In the genomic region with DNA sequence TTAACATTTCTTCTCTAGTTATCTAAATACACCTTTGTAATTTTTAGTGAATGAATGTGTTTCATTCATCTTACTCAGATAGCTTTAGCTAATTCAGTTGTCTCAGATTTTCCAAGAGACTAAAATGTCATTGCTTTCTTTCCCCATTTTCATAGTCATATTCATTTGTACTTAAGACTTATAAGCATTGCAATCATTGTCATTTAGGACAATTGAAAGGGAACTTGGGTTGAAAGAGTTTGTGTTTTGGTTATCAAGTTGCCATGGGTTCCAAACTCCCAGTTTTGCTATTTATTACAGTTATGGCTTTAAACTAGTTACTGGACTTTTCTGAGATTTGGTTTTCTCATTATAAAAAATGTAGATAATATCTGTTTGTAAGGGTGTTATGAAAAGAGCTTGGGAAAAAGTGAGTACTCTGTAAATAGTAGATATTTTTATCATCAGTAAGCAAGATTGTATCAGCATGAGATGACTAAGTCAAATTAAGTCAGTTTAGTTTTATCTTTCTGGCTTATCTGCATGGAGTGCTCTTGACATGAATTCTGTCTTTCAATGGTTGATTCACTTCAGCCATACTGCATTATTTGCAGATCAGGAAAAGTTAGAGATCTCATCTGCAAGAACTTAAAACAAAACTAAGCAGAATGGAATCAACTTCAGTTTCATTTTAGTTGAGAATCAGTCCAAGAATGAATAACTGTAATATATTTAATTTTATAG, we compare ENCODE assay signal across 20 cellular contexts.
DNase-seq lines count a peak whose midpoint lies in the region; ATAC-seq and TF ChIP-seq lines count a peak whose summit lies in the region.
"Had no signal": no experiment of that assay in that cellular context is flagged by ENCODE, and none has a peak within 500 bp of the region (broad histone marks: within the 10 kb centered on the region; RNA-seq: fewer than 3 reads in every experiment).

No MANE protein-coding gene starts in this region.

- TF ChIP-seq EP300 in esophagus muscularis mucosa (IDR thresholded peaks at IDR 0.05): no peak

- no peak for DNase-seq in activated CD4-positive, alpha-beta T cell treated with anti-CD3 and anti-CD28 coated beads for 36 hours
- no peak for DNase-seq in activated CD4-positive, alpha-beta T cell treated with anti-CD3 and anti-CD28 coated beads for 1 hour
- DNase-seq in HT-29 (ENCODE audit: low spot score) (peak; percentile 14), adipocyte (ENCODE audit: low read depth) (peak; percentile 36), mesothelial cell of epicardium (ENCODE audit: low spot score in 2 of 2, unreplicated experiment in 2 of 2) (no peak), iPS-NIHi11 (ENCODE audit: low spot score) (no peak), esophagus muscularis mucosa (ENCODE audit: extremely low spot score) (no peak)
- DNase-seq: activated CD4-positive, CD25-positive, alpha-beta regulatory T cell treated with anti-CD3 and anti-CD28 coated beads, Interleukin-2, amount 50 U/mL, for 72 hours; activated T-cell treated with anti-CD3 and anti-CD28 coated beads, Interleukin-2, amount 50 U/mL, for 48 hours; aorta; COR-L47; nucleus accumbens had no signal

- no peak overlapping the region for H3K27ac Mint-ChIP-seq in activated CD4-positive, alpha-beta T cell treated with anti-CD3 and anti-CD28 coated beads for 36 hours
- peak overlapping the region; percentile 60 for H3K27ac Mint-ChIP-seq in mesothelial cell of epicardium
- H3K27ac Mint-ChIP-seq: memory B cell; stimulated activated naive CD8-positive, alpha-beta T cell treated with anti-CD3 and anti-CD28 coated beads, Interleukin-15, Interleukin-2, amounts not matched to agents 100 ng/mL and 50 ng/mL, for 24 hours; T-helper 1 cell treated with Interleukin-12 subunit alpha and Interleukin-12 subunit beta and Interleukin-4 antibody, amounts not matched to agents 30 μg/mL and 1 μg/mL, for 36 hours had no signal

- no peak for TF ChIP-seq CTCF in mesothelial cell of epicardium (IDR thresholded peaks at IDR 0.05; ENCODE audit: unreplicated experiment)
- TF ChIP-seq CTCF in esophagus muscularis mucosa (IDR thresholded peaks at IDR 0.05): no peak

- H3K4me1 ChIP-seq in adipocyte (ENCODE audit: control insufficient read depth, insufficient read depth, low read length): peaks cover 27% of the 10 kb centered on the region
- peaks cover 4 to 15% (median 10%) of the 10 kb centered on the region in 4 donors for H3K4me1 ChIP-seq in esophagus muscularis mucosa

- no peak overlapping the region for H3K27ac ChIP-seq in esophagus muscularis mucosa (replicated peaks in 1 of 4)
- H3K27ac ChIP-seq: HL-60, RWPE1, skin epidermis, vagina had no signal

- no peak overlapping the region for H3K4me3 Mint-ChIP-seq in activated CD4-positive, alpha-beta T cell treated with anti-CD3 and anti-CD28 coated beads for 36 hours
- H3K4me3 Mint-ChIP-seq in mesothelial cell of epicardium: no peak overlapping the region
- H3K4me3 Mint-ChIP-seq: memory B cell; stimulated activated naive CD8-positive, alpha-beta T cell treated with anti-CD3 and anti-CD28 coated beads, Interleukin-15, Interleukin-2, amounts not matched to agents 100 ng/mL and 50 ng/mL, for 24 hours; T-helper 1 cell treated with Interleukin-12 subunit alpha and Interleukin-12 subunit beta and Interleukin-4 antibody, amounts not matched to agents 30 μg/mL and 1 μg/mL, for 36 hours had no signal

- no peak for TF ChIP-seq POLR2A in esophagus muscularis mucosa (IDR thresholded peaks at IDR 0.05; ENCODE audit: low read depth)

- H3K27me3 Mint-ChIP-seq in activated CD4-positive, alpha-beta T cell treated with anti-CD3 and anti-CD28 coated beads for 36 hours: no peaks in the 10 kb centered on the region
- H3K27me3 Mint-ChIP-seq in mesothelial cell of epicardium (ENCODE audit: low read depth): no peaks in the 10 kb centered on the region
- H3K27me3 Mint-ChIP-seq: memory B cell; stimulated activated naive CD8-positive, alpha-beta T cell treated with anti-CD3 and anti-CD28 coated beads, Interleukin-15, Interleukin-2, amounts not matched to agents 100 ng/mL and 50 ng/mL, for 24 hours had no signal

- intact Hi-C loops in activated CD4-positive, alpha-beta T cell treated with anti-CD3 and anti-CD28 coated beads for 36 hours (cut with DNase I, micrococcal nuclease): no loop called here
- intact Hi-C loops in esophagus muscularis mucosa (cut with DNase I): no loop called here

- peaks cover 13% of the 10 kb centered on the region for H3K4me1 Mint-ChIP-seq in activated CD4-positive, alpha-beta T cell treated with anti-CD3 and anti-CD28 coated beads for 36 hours
- peaks cover 22% of the 10 kb centered on the region for H3K4me1 Mint-ChIP-seq in mesothelial cell of epicardium

- H3K9me3 ChIP-seq in adipocyte (ENCODE audit: control insufficient read depth, low read length) (no peaks in the 10 kb centered on the region), esophagus muscularis mucosa (no peaks in the 10 kb centered on the region)
- H3K9me3 ChIP-seq: vagina had no signal

- H3K36me3 ChIP-seq in adipocyte (ENCODE audit: control insufficient read depth, insufficient read depth, low read length, severe bottlenecking) (no peaks in the 10 kb centered on the region), esophagus muscularis mucosa (no peaks in the 10 kb centered on the region)
- H3K36me3 ChIP-seq: vagina had no signal

- H3K9ac ChIP-seq in adipocyte (ENCODE audit: low read length): no peak overlapping the region

- no peaks in the 10 kb centered on the region for H3K9me3 Mint-ChIP-seq in activated CD4-positive, alpha-beta T cell treated with anti-CD3 and anti-CD28 coated beads for 36 hours (ENCODE audit: low read depth)
- H3K9me3 Mint-ChIP-seq in mesothelial cell of epicardium: no peaks in the 10 kb centered on the region
- H3K9me3 Mint-ChIP-seq: memory B cell; stimulated activated naive CD8-positive, alpha-beta T cell treated with anti-CD3 and anti-CD28 coated beads, Interleukin-15, Interleukin-2, amounts not matched to agents 100 ng/mL and 50 ng/mL, for 24 hours; T-helper 1 cell treated with Interleukin-12 subunit alpha and Interleukin-12 subunit beta and Interleukin-4 antibody, amounts not matched to agents 30 μg/mL and 1 μg/mL, for 36 hours had no signal

- H3K4me3 ChIP-seq in adipocyte (ENCODE audit: low read length): peak overlapping the region; percentile 29
- no peak overlapping the region for H3K4me3 ChIP-seq in esophagus muscularis mucosa
- H3K4me3 ChIP-seq: skin epidermis, vagina had no signal

- CTCF ChIA-PET in activated CD4-positive, alpha-beta T cell treated with anti-CD3 and anti-CD28 coated beads for 36 hours (lab: Charles Lee): no interaction called here

- POLR2A ChIA-PET in activated CD4-positive, alpha-beta T cell treated with anti-CD3 and anti-CD28 coated beads for 36 hours (lab: Charles Lee): interaction anchor here (0.7 kb wide), 1 partner anchor 11 kb away, joined by 5 read pairs; no protein-coding TSS in a partner anchor

- peak; percentile 51 for ATAC-seq in activated CD4-positive, alpha-beta T cell treated with anti-CD3 and anti-CD28 coated beads for 36 hours
- no peak for ATAC-seq in HG03135 (IDR thresholded peaks at IDR 0.05; ENCODE audit: unreplicated experiment)

- no peaks in the 10 kb centered on the region for H3K36me3 Mint-ChIP-seq in activated CD4-positive, alpha-beta T cell treated with anti-CD3 and anti-CD28 coated beads for 36 hours (ENCODE audit: low read depth)
- H3K36me3 Mint-ChIP-seq in mesothelial cell of epicardium: no peaks in the 10 kb centered on the region

- H3K27me3 ChIP-seq in adipocyte (replicated peaks; ENCODE audit: control insufficient read depth, insufficient read depth, low read length) (no peaks in the 10 kb centered on the region), esophagus muscularis mucosa (no peaks in the 10 kb centered on the region)
- H3K27me3 ChIP-seq: vagina had no signal

Comparison
In these comparisons a context has a peak if more than half of its experiments do, and no peak if none do; other contexts are left out.
1. DNase-seq: peak in HT-29 (single experiment) and adipocyte (single experiment); none in activated CD4-positive, alpha-beta T cell treated with anti-CD3 and anti-CD28 coated beads for 36 hours (single experiment), activated CD4-positive, alpha-beta T cell treated with anti-CD3 and anti-CD28 coated beads for 1 hour (single experiment), mesothelial cell of epicardium (0 of 2), iPS-NIHi11 (single experiment) and esophagus muscularis mucosa (single experiment).